Comparison of ENCODE assay signal across 4 cellular contexts in the genomic region with DNA sequence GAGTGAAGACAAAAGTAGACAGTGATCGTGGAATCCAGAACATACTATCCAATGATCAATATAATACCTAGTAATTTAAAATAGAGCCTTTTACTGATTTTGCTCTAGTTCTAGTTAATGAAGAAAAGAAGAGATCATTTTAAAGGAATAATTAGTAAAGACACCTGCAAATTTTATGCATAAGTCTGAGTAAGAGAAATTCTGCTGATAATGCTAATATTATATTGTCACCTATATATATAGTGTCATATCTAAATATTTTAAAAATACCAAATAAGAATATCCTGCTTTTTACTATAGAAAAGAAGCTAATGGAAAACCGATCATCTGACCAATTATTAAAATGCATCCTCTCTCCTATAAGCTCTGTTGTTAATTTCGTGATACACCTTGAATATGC.
A peak's percentile ranks its signal among the peaks of the same experiment; 100 is the strongest.
TF ChIP-seq lines count a peak whose summit lies in the region.

No MANE protein-coding gene starts in this region.

TF ChIP-seq in HepG2, 621 proteins besides CTCF, POLR2A, EP300 and RAD21:
- peak; percentile 34 to 59; a peak in 3 of 4 replicates for TF ChIP-seq MAFK (conservative IDR thresholded peaks at IDR 0.05 in 1 of 2, IDR thresholded peaks at IDR 0.05 in 1 of 2; ENCODE audit: low read length in 2 of 2)
- TF ChIP-seq ZNF749 (CRISPR knock-in tag; IDR thresholded peaks at IDR 0.05; ENCODE audit: borderline replicate concordance), result no peak
- TF ChIP-seq MED8 (CRISPR knock-in tag; IDR thresholded peaks at IDR 0.05; ENCODE audit: insufficient replicate concordance), result no peak
- TF ChIP-seq MAFF (IDR thresholded peaks at IDR 0.05; ENCODE audit: low read depth, low read length), result peak; percentile 36; the same call in 1 of the 2 replicates

TF ChIP-seq in A549, 52 proteins besides CTCF, POLR2A, EP300 and RAD21:
- TF ChIP-seq POLR2AphosphoS2 (conservative IDR thresholded peaks at IDR 0.05; ENCODE audit: low read length) (no peak), RCOR1 (IDR thresholded peaks at IDR 0.05; ENCODE audit: low read depth, low read length) (no peak), ZNF302 (CRISPR knock-in tag; IDR thresholded peaks at IDR 0.05) (no peak), CBX2 (IDR thresholded peaks at IDR 0.05; ENCODE audit: borderline replicate concordance, low read depth) (no peak), CHD4 (IDR thresholded peaks at IDR 0.05; ENCODE audit: borderline replicate concordance) (no peak), MAFK (IDR thresholded peaks at IDR 0.05; ENCODE audit: partially characterized antibody) (peak; percentile 26), NFE2L2 (conservative IDR thresholded peaks at IDR 0.05; ENCODE audit: low read length) (no peak)

TF ChIP-seq in IMR-90, 13 proteins besides CTCF, POLR2A, EP300 and RAD21:
- TF ChIP-seq MAFK (IDR thresholded peaks at IDR 0.05; ENCODE audit: low read depth, low read length) (peak; percentile 45; the same call in 1 of the 2 replicates), RCOR1 (IDR thresholded peaks at IDR 0.05; ENCODE audit: insufficient replicate concordance, low read length) (no peak)
TF ChIP-seq in IMR-90: peak in this region for 1.

TF ChIP-seq in K562, 482 proteins besides CTCF, POLR2A, EP300 and RAD21:
- TF ChIP-seq, protein P1, sequence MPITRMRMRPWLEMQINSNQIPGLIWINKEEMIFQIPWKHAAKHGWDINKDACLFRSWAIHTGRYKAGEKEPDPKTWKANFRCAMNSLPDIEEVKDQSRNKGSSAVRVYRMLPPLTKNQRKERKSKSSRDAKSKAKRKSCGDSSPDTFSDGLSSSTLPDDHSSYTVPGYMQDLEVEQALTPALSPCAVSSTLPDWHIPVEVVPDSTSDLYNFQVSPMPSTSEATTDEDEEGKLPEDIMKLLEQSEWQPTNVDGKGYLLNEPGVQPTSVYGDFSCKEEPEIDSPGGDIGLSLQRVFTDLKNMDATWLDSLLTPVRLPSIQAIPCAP (CRISPR knock-in tag; IDR thresholded peaks at IDR 0.05; ENCODE audit: borderline replicate concordance), result no peak
- peak; percentile 65 for TF ChIP-seq ZNF316 (IDR thresholded peaks at IDR 0.05)
- TF ChIP-seq POLR2AphosphoS5 (IDR thresholded peaks at IDR 0.05; ENCODE audit: control insufficient read depth, insufficient read depth, low read depth, low read length), result no peak
- no peak for TF ChIP-seq LEF1 (IDR thresholded peaks at IDR 0.05)
- TF ChIP-seq MAFF (IDR thresholded peaks at IDR 0.05; ENCODE audit: low read length), result peak; percentile 21; the same call in 1 of the 2 replicates
- TF ChIP-seq ESRRA (IDR thresholded peaks at IDR 0.05; ENCODE audit: borderline replicate concordance, low read depth), result no peak
- TF ChIP-seq C11orf30 (IDR thresholded peaks at IDR 0.05; ENCODE audit: low read depth), result peak; percentile 32; the same call in 1 of the 2 replicates
- no peak for TF ChIP-seq DIDO1 (tag; IDR thresholded peaks at IDR 0.05; ENCODE audit: low read depth)
- no peak for TF ChIP-seq MTA3 (IDR thresholded peaks at IDR 0.05; ENCODE audit: borderline replicate concordance)
- TF ChIP-seq TBP (optimal IDR thresholded peaks at IDR 0.05; ENCODE audit: low read depth, low read length), result no peak
- no peak for TF ChIP-seq CEBPB (tag; IDR thresholded peaks at IDR 0.05)
- no peak for TF ChIP-seq SRSF1 (IDR thresholded peaks at IDR 0.05; ENCODE audit: low read depth, low read length)
